In genomic region chr14:65613251-65613650, GRCh38 we compare ENCODE assay signal across 8 cellular contexts.
"Had no signal": no experiment of that assay in that cellular context is flagged by ENCODE, and none has a peak within 500 bp of the region (broad histone marks: within the 10 kb centered on the region; RNA-seq: fewer than 3 reads in every experiment).

No MANE protein-coding gene starts in this region.

- H3K9ac ChIP-seq: GM23248 had no signal

- ATAC-seq: GM23338, HCT116 had no signal

- H3K4me3 Mint-ChIP-seq: GM23338, H9, HFFc6 had no signal

- H3K4me3 ChIP-seq: GM23248, GM23338 had no signal

- DNase-seq: GM23248, GOT3, H7, H9, HCEC 1CT, HFFc6 had no signal

- H3K4me2 ChIP-seq: GM23338 had no signal

- H3K27ac ChIP-seq: GM23248 had no signal

- H3K27ac Mint-ChIP-seq: GM23338, HFFc6 had no signal
